Comparison of ENCODE assay signal across 25 cellular contexts in the genomic region with DNA sequence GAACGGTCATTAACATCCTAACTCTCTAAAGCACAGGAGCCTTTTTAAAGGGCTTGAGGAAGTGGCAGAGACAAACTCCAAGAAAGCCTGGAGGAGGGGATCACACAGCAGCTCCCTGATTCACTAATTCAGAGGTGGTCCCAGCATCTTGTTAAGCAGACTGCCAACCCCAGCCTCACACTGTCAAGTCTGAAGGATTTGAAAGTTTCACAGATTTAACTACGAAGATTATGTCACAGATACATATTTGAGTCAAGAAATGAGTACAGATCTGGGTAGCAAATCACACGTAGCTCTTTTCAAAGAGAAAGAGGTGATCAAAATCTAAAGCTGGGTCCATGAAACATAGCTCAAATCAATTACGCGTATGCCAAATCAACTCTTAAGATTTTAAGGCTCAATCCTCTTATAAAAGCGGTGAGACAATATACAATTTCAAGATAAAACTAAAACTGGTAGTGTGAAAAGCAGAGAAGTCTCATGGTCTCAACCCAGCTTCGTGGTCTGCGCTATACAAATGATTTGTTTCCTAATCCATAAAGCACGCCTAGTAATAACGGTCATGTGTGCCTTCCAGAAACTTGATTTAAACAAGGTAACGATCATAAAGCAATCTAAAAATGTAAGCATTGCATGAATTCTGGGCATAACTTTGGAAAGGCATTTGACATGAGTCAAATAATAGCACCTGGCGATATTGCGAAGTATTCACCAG.
DNase-seq lines count a peak whose midpoint lies in the region; ATAC-seq, FAIRE-seq and TF ChIP-seq lines count a peak whose summit lies in the region.
"Had no signal": no experiment of that assay in that cellular context is flagged by ENCODE, and none has a peak within 500 bp of the region (broad histone marks: within the 10 kb centered on the region; RNA-seq: fewer than 3 reads in every experiment).

No MANE protein-coding gene starts in this region.

- FAIRE-seq in A549 (lab: Jason Lieb, UNC), result no peak
- FAIRE-seq: GM18507 had no signal

- TF ChIP-seq CTCF in A549 (IDR thresholded peaks at IDR 0.05) (no peak), WTC11 (IDR thresholded peaks at IDR 0.05) (no peak), GM10248 (IDR thresholded peaks at IDR 0.05; ENCODE audit: control extremely low read depth, extremely low read depth, low read depth, missing control alignments) (no peak), colonic mucosa (IDR thresholded peaks at IDR 0.05) (no peak)
- TF ChIP-seq CTCF in CD4-positive, alpha-beta T cell (IDR thresholded peaks at IDR 0.05), result no peak

- H3K27me3 ChIP-seq in CD4-positive, alpha-beta T cell (ENCODE audit: control insufficient read depth, insufficient read depth, low read length), result no peaks in the 10 kb centered on the region
- no peaks in the 10 kb centered on the region for H3K27me3 ChIP-seq in colonic mucosa
- H3K27me3 ChIP-seq: ascending aorta, Peyer's patch, SJCRH30 had no signal

- H3K27ac ChIP-seq in A549 (no peak overlapping the region), colonic mucosa (no peak overlapping the region)
- H3K27ac ChIP-seq in CD4-positive, alpha-beta T cell (ENCODE audit: low read depth, low read length), result no peak overlapping the region
- H3K27ac ChIP-seq: ascending aorta, Peyer's patch, SJCRH30, VCaP had no signal

- peaks cover 88% of the 10 kb centered on the region for H3K4me1 Mint-ChIP-seq in CD4-positive, alpha-beta T cell (ENCODE audit: low read depth)
- H3K4me1 Mint-ChIP-seq in WTC11 (peaks cover 39% of the 10 kb centered on the region), memory B cell (peaks cover 66% of the 10 kb centered on the region)
- H3K4me1 Mint-ChIP-seq: mesothelial cell of epicardium, neural crest cell had no signal

- peak overlapping the region; percentile 7 for H3K27ac Mint-ChIP-seq in CD4-positive, alpha-beta T cell
- peak overlapping the region; percentile 20; the same call in 1 of the 2 replicates for H3K27ac Mint-ChIP-seq in WTC11
- H3K27ac Mint-ChIP-seq in memory B cell, result peak overlapping the region; percentile 87
- H3K27ac Mint-ChIP-seq: mesothelial cell of epicardium; T-helper 1 cell treated with Interleukin-12 subunit alpha and Interleukin-12 subunit beta and Interleukin-4 antibody, amounts not matched to agents 30 μg/mL and 1 μg/mL, for 36 hours had no signal

- no peaks in the 10 kb centered on the region for H3K9me3 ChIP-seq in A549
- no peaks in the 10 kb centered on the region for H3K9me3 ChIP-seq in CD4-positive, alpha-beta T cell (ENCODE audit: control insufficient read depth, low read length)
- no peaks in the 10 kb centered on the region for H3K9me3 ChIP-seq in colonic mucosa
- H3K9me3 ChIP-seq: ascending aorta, Peyer's patch, SJCRH30 had no signal

- POLR2A ChIA-PET in A549 (lab: Yijun Ruan, JAX), result interaction anchor here (1.0 kb wide), 1 partner anchor 67 kb away, joined by 3 read pairs; no protein-coding TSS in a partner anchor
- POLR2A ChIA-PET in CD4-positive, alpha-beta T cell (lab: Charles Lee), result interaction anchor here (1.0 kb wide), 1 partner anchor 8 kb away, joined by 3 read pairs; no protein-coding TSS in a partner anchor
- POLR2A ChIA-PET in WTC11 (lab: Charles Lee), result no interaction called here
- POLR2A ChIA-PET in GM10248 (lab: Yijun Ruan, JAX), result interaction anchor here (0.6 to 1.5 kb wide), 3 partner anchors 9 to 55 kb away, joined by 4 read pairs; no protein-coding TSS in a partner anchor

- ATAC-seq in A549 (peak in 1 of 2 experiments; percentile 3; a peak in 2 of 6 replicates), WTC11 (no peak; the same call in 1 of the 2 replicates), memory B cell (ENCODE audit: low read depth) (no peak)
- ATAC-seq in CD4-positive, alpha-beta T cell (ENCODE audit: poor library complexity), result no peak
- ATAC-seq: esophagus mucosa had no signal

- peak overlapping the region; percentile 49 for H3K4me3 Mint-ChIP-seq in CD4-positive, alpha-beta T cell
- H3K4me3 Mint-ChIP-seq in WTC11, result no peak overlapping the region
- no peak overlapping the region for H3K4me3 Mint-ChIP-seq in memory B cell
- H3K4me3 Mint-ChIP-seq: H9; mesothelial cell of epicardium; neural crest cell; T-helper 1 cell treated with Interleukin-12 subunit alpha and Interleukin-12 subunit beta and Interleukin-4 antibody, amounts not matched to agents 30 μg/mL and 1 μg/mL, for 36 hours had no signal

- H3K9ac ChIP-seq in colonic mucosa (ENCODE audit: low read depth in 2 of 2, low read length in 2 of 2), result no peak overlapping the region

- H3K4me2 ChIP-seq in A549, result no peak overlapping the region

- CTCF ChIA-PET in A549 (lab: Yijun Ruan, JAX) (interaction anchor here (1.4 kb wide), 1 partner anchor 11 kb away, joined by 3 read pairs; no protein-coding TSS in a partner anchor), WTC11 (lab: Charles Lee) (interaction anchor here (0.9 to 1.6 kb wide), 5 partner anchors 8 to 205 kb away, joined by 3 to 4 read pairs (median 4); no protein-coding TSS in a partner anchor), GM10248 (lab: Yijun Ruan, JAX) (interaction anchor here (1.6 kb wide), 1 partner anchor 29 kb away, joined by 8 read pairs; no protein-coding TSS in a partner anchor)
- CTCF ChIA-PET in CD4-positive, alpha-beta T cell (lab: Charles Lee), result no interaction called here

- peaks cover 88% of the 10 kb centered on the region for H3K36me3 Mint-ChIP-seq in CD4-positive, alpha-beta T cell (ENCODE audit: low read depth)
- H3K36me3 Mint-ChIP-seq in WTC11 (no peaks in the 10 kb centered on the region; the same call in 1 of the 2 replicates), memory B cell (peaks cover 24% of the 10 kb centered on the region)
- H3K36me3 Mint-ChIP-seq: mesothelial cell of epicardium had no signal

- H3K4me3 ChIP-seq in A549 (no peak overlapping the region), colonic mucosa (no peak overlapping the region)
- H3K4me3 ChIP-seq: ascending aorta, Peyer's patch, SJCRH30 had no signal

- no peak for DNase-seq in A549 (ENCODE audit: low read depth in 1 of 2, low spot score in 1 of 2)
- no peak for DNase-seq in CD4-positive, alpha-beta T cell
- DNase-seq in WTC11 (ENCODE audit: low spot score), result no peak
- no peak for DNase-seq in memory B cell (ENCODE audit: low spot score in 2 of 2)
- DNase-seq in NCI-H2107 (lab: John Stamatoyannopoulos, UW), result no peak
- DNase-seq in mesenteric fat pad (ENCODE audit: low spot score), result no peak
- DNase-seq in GM10248 (ENCODE audit: extremely low spot score), result no peak
- no peak for DNase-seq in colonic mucosa
- DNase-seq: activated effector memory CD4-positive, alpha-beta T cell treated with anti-CD3 and anti-CD28 coated beads, Interleukin-2, amount 50 U/mL, for 16 hours; cerebellar nuclear complex; COR-L47; effector CD4-positive, alpha-beta T cell; H9; KBM-7; NCI-H82; Peyer's patch; SJCRH30; stimulated activated CD4-positive, alpha-beta T cell treated with anti-CD3 and anti-CD28 coated beads, Interleukin-1b, Interleukin-23, amount 100 ng/mL, for 48 hours had no signal

- H3K27me3 Mint-ChIP-seq in CD4-positive, alpha-beta T cell, result no peaks in the 10 kb centered on the region
- H3K27me3 Mint-ChIP-seq in WTC11 (ENCODE audit: low read depth), result no peaks in the 10 kb centered on the region
- H3K27me3 Mint-ChIP-seq in memory B cell, result no peaks in the 10 kb centered on the region

- intact Hi-C loops in CD4-positive, alpha-beta T cell (cut with DNase I, micrococcal nuclease), result loop anchor here in 1 of 2 experiments (2.0 kb wide), 1 partner anchor 13 kb away; no protein-coding TSS in a partner anchor
- intact Hi-C loops in colonic mucosa (cut with DNase I), result no loop called here

- no peak for TF ChIP-seq EP300 in A549 (IDR thresholded peaks at IDR 0.05)

- H3K4me1 ChIP-seq in A549, result peaks cover 51% of the 10 kb centered on the region
- H3K4me1 ChIP-seq in colonic mucosa, result no peaks in the 10 kb centered on the region
- H3K4me1 ChIP-seq: SJCRH30 had no signal

- TF ChIP-seq RAD21 in A549 (conservative IDR thresholded peaks at IDR 0.05 in 1 of 2, IDR thresholded peaks at IDR 0.05 in 1 of 2), result no peak

- no peaks in the 10 kb centered on the region for H3K9me3 Mint-ChIP-seq in CD4-positive, alpha-beta T cell
- H3K9me3 Mint-ChIP-seq in WTC11 (no peaks in the 10 kb centered on the region), memory B cell (no peaks in the 10 kb centered on the region)
- H3K9me3 Mint-ChIP-seq: H9; mesothelial cell of epicardium; neural crest cell; T-helper 1 cell treated with Interleukin-12 subunit alpha and Interleukin-12 subunit beta and Interleukin-4 antibody, amounts not matched to agents 30 μg/mL and 1 μg/mL, for 36 hours had no signal

- WGBS in A549 (ENCODE audit: missing lambda C conversion rate), result 85% methylated on average over 13 of the region's 13 CpGs

- no peaks in the 10 kb centered on the region for H3K36me3 ChIP-seq in colonic mucosa
- H3K36me3 ChIP-seq: SJCRH30 had no signal

- TF ChIP-seq POLR2A in A549 (IDR thresholded peaks at IDR 0.05; ENCODE audit: low read length), result no peak

TF ChIP-seq in A549, 52 proteins besides CTCF, POLR2A, EP300 and RAD21:
- TF ChIP-seq CHD4 (IDR thresholded peaks at IDR 0.05; ENCODE audit: borderline replicate concordance) (no peak), HOXA7 (CRISPR knock-in tag; IDR thresholded peaks at IDR 0.05) (peak; percentile 54; the same call in 1 of the 2 replicates), NPAS2 (CRISPR knock-in tag; IDR thresholded peaks at IDR 0.05; ENCODE audit: borderline replicate concordance) (no peak)

TF ChIP-seq in WTC11, 78 proteins besides CTCF, POLR2A, EP300 and RAD21 (continues in another document):
- no peak for TF ChIP-seq EMX1 (CRISPR knock-in tag; IDR thresholded peaks at IDR 0.05)

Comparison
In these comparisons a context has a peak if more than half of its experiments do, and no peak if none do; other contexts are left out.
1. H3K27ac Mint-ChIP-seq: peak in every context shown above with its lines; median percentile 87 in memory B cell; 20 in WTC11; 7 in CD4-positive, alpha-beta T cell.